In the genomic region with DNA sequence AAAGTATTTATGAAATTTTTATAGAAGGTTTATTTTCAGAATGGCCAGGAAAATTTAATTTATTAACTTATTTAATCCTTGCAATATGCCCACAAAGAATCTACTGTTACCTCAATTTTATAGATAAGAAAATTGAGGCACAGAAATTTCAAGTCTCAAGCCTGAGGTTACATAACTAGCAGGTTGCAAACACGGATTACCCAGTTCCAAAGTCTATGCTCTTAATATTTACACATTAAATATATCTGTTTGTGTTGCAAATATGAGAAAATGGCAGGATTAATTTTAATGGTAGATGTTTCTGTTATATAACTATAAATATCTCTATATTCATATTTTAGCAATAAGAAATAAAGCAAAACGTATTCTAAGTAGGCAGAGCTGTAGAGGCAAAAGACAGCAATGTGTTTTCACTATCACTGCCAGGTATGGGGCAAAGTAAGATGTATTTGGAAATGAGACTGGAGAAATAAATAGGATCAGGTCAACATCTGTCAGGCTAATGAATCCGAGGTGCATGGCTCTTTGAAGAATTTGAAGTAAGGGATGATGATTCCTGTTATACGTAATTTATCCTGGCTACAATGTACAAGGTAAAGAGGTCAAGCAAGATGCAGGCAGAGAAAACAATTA, we compare ENCODE assay signal across 10 cellular contexts.
"Had no signal": no experiment of that assay in that cellular context is flagged by ENCODE, and none has a peak within 500 bp of the region (broad histone marks: within the 10 kb centered on the region; RNA-seq: fewer than 3 reads in every experiment).

No MANE protein-coding gene starts in this region.

- H3K9me3 ChIP-seq: HAP-1 had no signal

- H3K27ac Mint-ChIP-seq: GM23338, HFFc6 had no signal

- DNase-seq: H7, HFFc6, IMR-90, KG1 had no signal

- H3K9me3 Mint-ChIP-seq: GM23338 had no signal

- H2AFZ ChIP-seq: GM23338 had no signal

- H3K4me3 Mint-ChIP-seq: GM23338, HFFc6 had no signal

- FAIRE-seq: H1, K562 had no signal

- ATAC-seq: HCT116, K562 had no signal

- H3K36me3 ChIP-seq: HAP-1 had no signal

- H3K4me3 ChIP-seq: GM23338, HAP-1, K562 had no signal

- H3K4me1 ChIP-seq: HAP-1 had no signal

- H3K27ac ChIP-seq: HL-60 had no signal
